ENCODE assay signal across 13 cellular contexts in the genomic region with DNA sequence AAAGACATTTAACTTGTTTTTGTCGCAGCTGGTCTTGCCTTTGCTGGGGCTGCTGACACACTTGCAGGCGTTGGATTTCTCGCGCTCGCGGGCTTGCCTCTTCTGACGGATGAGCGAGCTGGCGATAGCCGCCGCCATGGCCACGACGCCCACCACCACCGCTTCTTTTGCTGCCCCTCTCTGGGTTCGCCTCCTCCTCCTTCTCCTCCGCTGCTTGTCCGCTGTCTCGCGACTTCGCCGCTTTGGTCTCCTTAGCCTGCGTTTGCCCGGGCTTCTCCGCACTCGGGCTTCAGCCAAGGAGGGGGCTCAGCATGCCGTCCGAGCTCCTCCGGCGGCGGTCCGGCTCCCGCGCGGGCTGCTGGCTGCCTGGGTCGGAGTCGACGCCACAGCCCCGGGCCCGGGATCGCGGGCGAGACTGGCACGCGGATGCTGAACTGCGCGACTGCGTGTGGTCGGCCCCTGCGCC. TPM values are rescaled to one million over a fixed set of nuclear protein-coding genes. Genes with fewer than 3 reads are reported as not detected.
DNase-seq lines count a peak whose midpoint lies in the region; ATAC-seq and TF ChIP-seq lines count a peak whose summit lies in the region.
"Had no signal": no experiment of that assay in that cellular context is flagged by ENCODE, and none has a peak within 500 bp of the region (broad histone marks: within the 10 kb centered on the region; RNA-seq: fewer than 3 reads in every experiment).

No MANE protein-coding gene starts in this region.

- no peak for TF ChIP-seq CTCF in coronary artery (IDR thresholded peaks at IDR 0.05)
- no peak for TF ChIP-seq CTCF in thyroid gland (IDR thresholded peaks at IDR 0.05)
- TF ChIP-seq CTCF in CD8-positive, alpha-beta T cell (IDR thresholded peaks at IDR 0.05), result no peak

- 0% methylated on average over 15 of the region's 49 CpGs; no CpG with 5 or more reads in 1 of the 2 experiments for whole genome bisulfite sequencing in mesodermal cell (ENCODE audit: insufficient coverage in 2 of 2), 2 experiments
- WGBS in thyroid gland, 2 donors, result 1 to 2% methylated on average over 16 to 25 of the region's 49 CpGs

- peaks cover 37% of the 10 kb centered on the region for H3K27me3 Mint-ChIP-seq in activated naive CD8-positive, alpha-beta T cell treated with anti-CD3 and anti-CD28 coated beads, Interleukin-2, amount 50 U/mL, for 24 hours
- H3K27me3 Mint-ChIP-seq in CD8-positive, alpha-beta T cell (ENCODE audit: low read depth), result peaks cover 20% of the 10 kb centered on the region

- no peaks in the 10 kb centered on the region for H3K36me3 Mint-ChIP-seq in activated naive CD8-positive, alpha-beta T cell treated with anti-CD3 and anti-CD28 coated beads, Interleukin-2, amount 50 U/mL, for 24 hours (ENCODE audit: low read depth)
- no peaks in the 10 kb centered on the region for H3K36me3 Mint-ChIP-seq in CD8-positive, alpha-beta T cell

- no peaks in the 10 kb centered on the region for H3K27me3 ChIP-seq in thyroid gland
- H3K27me3 ChIP-seq in CD8-positive, alpha-beta T cell (ENCODE audit: insufficient read depth, low read length), result no peaks in the 10 kb centered on the region

- no peak overlapping the region for H3K4me3 Mint-ChIP-seq in activated naive CD8-positive, alpha-beta T cell treated with anti-CD3 and anti-CD28 coated beads, Interleukin-2, amount 50 U/mL, for 24 hours
- H3K4me3 Mint-ChIP-seq in CD8-positive, alpha-beta T cell, result no peak overlapping the region
- H3K4me3 Mint-ChIP-seq: activated T-helper 17 cell treated with anti-CD3 and anti-CD28 coated beads, Interleukin-2, amount 50 U/mL, for 72 hours had no signal

- POLR2A ChIA-PET in CD8-positive, alpha-beta T cell (lab: Charles Lee), result no interaction called here

- no peak for ATAC-seq in activated naive CD8-positive, alpha-beta T cell treated with anti-CD3 and anti-CD28 coated beads, Interleukin-2, amount 50 U/mL, for 24 hours
- no peak for ATAC-seq in CD8-positive, alpha-beta T cell
- ATAC-seq: activated T-helper 17 cell treated with anti-CD3 and anti-CD28 coated beads, Interleukin-2, amount 50 U/mL, for 72 hours; stimulated activated naive CD8-positive, alpha-beta T cell treated with anti-CD3 and anti-CD28 coated beads, Interleukin-15, amount 100 ng/mL, for 72 hours had no signal

- H3K4me3 ChIP-seq in coronary artery (peak overlapping the region; percentile 75), mesodermal cell (ENCODE audit: extremely low read depth, insufficient read depth, low read length, poor library complexity, severe bottlenecking) (peak overlapping the region; percentile 42), thyroid gland (replicated peaks in 1 of 3) (peak overlapping the region in 2 of 3 donors; percentile 25 to 30)
- no peak overlapping the region for H3K4me3 ChIP-seq in CD8-positive, alpha-beta T cell (ENCODE audit: low read depth, low read length)

- H3K9me3 Mint-ChIP-seq in activated naive CD8-positive, alpha-beta T cell treated with anti-CD3 and anti-CD28 coated beads, Interleukin-2, amount 50 U/mL, for 24 hours, result no peaks in the 10 kb centered on the region
- H3K9me3 Mint-ChIP-seq in CD8-positive, alpha-beta T cell, result no peaks in the 10 kb centered on the region
- H3K9me3 Mint-ChIP-seq: activated T-helper 17 cell treated with anti-CD3 and anti-CD28 coated beads, Interleukin-2, amount 50 U/mL, for 72 hours; stimulated activated naive CD8-positive, alpha-beta T cell treated with anti-CD3 and anti-CD28 coated beads, Interleukin-15, amount 100 ng/mL, for 72 hours had no signal

- H3K27ac Mint-ChIP-seq in activated naive CD8-positive, alpha-beta T cell treated with anti-CD3 and anti-CD28 coated beads, Interleukin-2, amount 50 U/mL, for 24 hours, result no peak overlapping the region
- H3K27ac Mint-ChIP-seq in CD8-positive, alpha-beta T cell, result no peak overlapping the region
- H3K27ac Mint-ChIP-seq: activated T-helper 17 cell treated with anti-CD3 and anti-CD28 coated beads, Interleukin-2, amount 50 U/mL, for 72 hours; stimulated activated naive CD8-positive, alpha-beta T cell treated with anti-CD3 and anti-CD28 coated beads, Interleukin-15, amount 100 ng/mL, for 72 hours had no signal

- intact Hi-C loops in thyroid gland (cut with DNase I), result no loop called here
- intact Hi-C loops in CD8-positive, alpha-beta T cell (cut with DNase I, micrococcal nuclease), result no loop called here

- H3K4me1 ChIP-seq in mesodermal cell (ENCODE audit: control insufficient read depth, insufficient read depth, low read length, poor library complexity, severe bottlenecking), result peaks cover 3% of the 10 kb centered on the region
- H3K4me1 ChIP-seq in thyroid gland, result no peaks in the 10 kb centered on the region
- no peaks in the 10 kb centered on the region for H3K4me1 ChIP-seq in CD8-positive, alpha-beta T cell (ENCODE audit: insufficient read depth, low read length)
- H3K4me1 ChIP-seq: pancreas had no signal

- CTCF ChIA-PET in CD8-positive, alpha-beta T cell (lab: Charles Lee), result no interaction called here

- H3K9me3 ChIP-seq in mesodermal cell (ENCODE audit: control insufficient read depth, low read length) (no peaks in the 10 kb centered on the region), thyroid gland (no peaks in the 10 kb centered on the region)
- H3K9me3 ChIP-seq in CD8-positive, alpha-beta T cell (ENCODE audit: low read length), result no peaks in the 10 kb centered on the region
- H3K9me3 ChIP-seq: pancreas had no signal

- DNase-seq in NCI-H146 (lab: John Stamatoyannopoulos, UW) (peak; percentile 9), NCI-H146 treated with DMSO at 0.1 percent for 48 hours (lab: John Stamatoyannopoulos, UW; ENCODE audit: unreplicated experiment) (no peak), coronary artery (ENCODE audit: low spot score) (peak; percentile 72), thyroid gland (peak; percentile 7 to 10), NOMO-1 treated with DMSO at 0.1 percent for 48 hours (lab: John Stamatoyannopoulos, UW; ENCODE audit: unreplicated experiment) (no peak)
- no peak for DNase-seq in activated naive CD8-positive, alpha-beta T cell treated with anti-CD3 and anti-CD28 coated beads, Interleukin-2, amount 50 U/mL, for 24 hours
- no peak for DNase-seq in CD8-positive, alpha-beta T cell
- DNase-seq: erythroblast; stimulated activated naive CD8-positive, alpha-beta T cell treated with anti-CD3 and anti-CD28 coated beads, Interleukin-15, amount 100 ng/mL, for 72 hours had no signal

- H3K27ac ChIP-seq in coronary artery, result peak overlapping the region; percentile 8 to 86
- H3K27ac ChIP-seq in mesodermal cell (ENCODE audit: low read depth, low read length, severe bottlenecking), result no peak overlapping the region
- H3K27ac ChIP-seq in thyroid gland, result no peak overlapping the region
- no peak overlapping the region for H3K27ac ChIP-seq in CD8-positive, alpha-beta T cell (ENCODE audit: low read depth, low read length)
- H3K27ac ChIP-seq: pancreas had no signal

- no peaks in the 10 kb centered on the region for H3K4me1 Mint-ChIP-seq in activated naive CD8-positive, alpha-beta T cell treated with anti-CD3 and anti-CD28 coated beads, Interleukin-2, amount 50 U/mL, for 24 hours
- H3K4me1 Mint-ChIP-seq in CD8-positive, alpha-beta T cell (ENCODE audit: low read depth), result no peaks in the 10 kb centered on the region
- H3K4me1 Mint-ChIP-seq: activated T-helper 17 cell treated with anti-CD3 and anti-CD28 coated beads, Interleukin-2, amount 50 U/mL, for 72 hours; stimulated activated naive CD8-positive, alpha-beta T cell treated with anti-CD3 and anti-CD28 coated beads, Interleukin-15, amount 100 ng/mL, for 72 hours had no signal

- no peak for TF ChIP-seq POLR2A in thyroid gland (IDR thresholded peaks at IDR 0.05)

- no peaks in the 10 kb centered on the region for H3K36me3 ChIP-seq in mesodermal cell (ENCODE audit: control insufficient read depth, insufficient read depth, low read length)
- H3K36me3 ChIP-seq in thyroid gland, result no peaks in the 10 kb centered on the region
- H3K36me3 ChIP-seq in CD8-positive, alpha-beta T cell (ENCODE audit: insufficient read depth, low read length), result no peaks in the 10 kb centered on the region
- H3K36me3 ChIP-seq: pancreas had no signal

RNA-seq across cellular contexts. Expression of gene FGF13, which starts 0.6 kb away (rescaled TPM):
- 7.7 TPM for polyA plus RNA-seq in mesodermal cell (2013, experiment 1 of 2)
- polyA plus RNA-seq in mesodermal cell (2013, experiment 2 of 2), result 6.5 TPM
- 1 to 10 TPM; 2.3 to 9.2 (median 4.5) TPM for total RNA-seq in thyroid gland
- not detected for total RNA-seq in CD8-positive, alpha-beta T cell
- total RNA-seq: A172; activated T-helper 17 cell treated with anti-CD3 and anti-CD28 coated beads, Interleukin-2, amount 50 U/mL, for 72 hours had no signal

Comparison
In these comparisons a context has a peak if more than half of its experiments do, and no peak if none do; other contexts are left out.
1. DNase-seq: peak in NCI-H146 (single experiment), coronary artery (single experiment) and thyroid gland (2 of 2); none in NCI-H146 treated with DMSO at 0.1 percent for 48 hours (single experiment), activated naive CD8-positive, alpha-beta T cell treated with anti-CD3 and anti-CD28 coated beads, Interleukin-2, amount 50 U/mL, for 24 hours (single experiment), NOMO-1 treated with DMSO at 0.1 percent for 48 hours (single experiment) and CD8-positive, alpha-beta T cell (0 of 7).
2. H3K27ac ChIP-seq: peak in coronary artery (2 of 2); none in mesodermal cell (single experiment), thyroid gland (0 of 3) and CD8-positive, alpha-beta T cell (single experiment).